Comparison of ENCODE assay signal across 8 cellular contexts in the genomic region with DNA sequence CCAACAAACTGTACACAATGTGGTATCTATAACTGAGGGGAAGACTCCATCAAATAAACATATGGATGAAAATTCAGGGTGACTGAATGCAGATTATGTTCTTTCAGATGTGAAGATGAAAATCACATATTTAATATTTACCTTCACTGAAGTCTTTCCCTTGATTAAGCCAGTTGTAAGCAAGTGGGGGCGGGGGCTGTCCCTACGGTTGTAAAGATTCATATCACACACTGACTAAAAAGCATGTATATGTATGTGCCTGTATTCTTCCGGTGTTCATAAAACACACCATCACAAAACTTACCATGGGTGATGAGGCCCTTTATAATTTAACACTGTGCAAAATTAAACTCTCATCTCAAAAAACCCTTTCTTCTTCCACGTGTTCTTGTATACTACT. TPM values are rescaled to one million over a fixed set of nuclear protein-coding genes. Genes with fewer than 3 reads are reported as not detected.
DNase-seq lines count a peak whose midpoint lies in the region; ATAC-seq and TF ChIP-seq lines count a peak whose summit lies in the region.

No MANE protein-coding gene starts in this region.

- no peak for TF ChIP-seq CTCF in heart right ventricle (IDR thresholded peaks at IDR 0.05)

- no peaks in the 10 kb centered on the region for H3K36me3 ChIP-seq in heart right ventricle
- no peaks in the 10 kb centered on the region for H3K36me3 ChIP-seq in urinary bladder (ENCODE audit: insufficient read depth)

- peaks cover 6% of the 10 kb centered on the region for H3K36me3 Mint-ChIP-seq in activated naive CD8-positive, alpha-beta T cell treated with anti-CD3 and anti-CD28 coated beads, Interleukin-2, amount 10 ng/mL, durations not matched to agents 7 days and 5 days
- no peaks in the 10 kb centered on the region for H3K36me3 Mint-ChIP-seq in natural killer cell treated with Interleukin-12 subunit alpha and Interleukin-12 subunit beta and Interleukin-15 and Interleukin-18, amount 100 ng/mL, for 72 hours

- peaks cover 10% of the 10 kb centered on the region for H3K4me1 Mint-ChIP-seq in activated naive CD8-positive, alpha-beta T cell treated with anti-CD3 and anti-CD28 coated beads, Interleukin-2, amount 10 ng/mL, durations not matched to agents 7 days and 5 days
- H3K4me1 Mint-ChIP-seq in natural killer cell treated with Interleukin-12 subunit alpha and Interleukin-12 subunit beta and Interleukin-15 and Interleukin-18, amount 100 ng/mL, for 72 hours (ENCODE audit: low read depth in 2 of 2) = peaks cover 25 to 41% of the 10 kb centered on the region in 2 donors

- no peak for DNase-seq in heart right ventricle
- no peak for DNase-seq in Right ventricle myocardium superior
- DNase-seq in activated naive CD8-positive, alpha-beta T cell treated with anti-CD3 and anti-CD28 coated beads, Interleukin-2, amount 10 ng/mL, durations not matched to agents 7 days and 5 days = no peak
- no peak for DNase-seq in natural killer cell treated with Interleukin-12 subunit alpha and Interleukin-12 subunit beta and Interleukin-15 and Interleukin-18, amount 100 ng/mL, for 72 hours (ENCODE audit: low spot score)
- DNase-seq in NCI-H69 (lab: John Stamatoyannopoulos, UW) = no peak
- DNase-seq in 8988T = no peak
- DNase-seq in ecto neural progenitor cell (ENCODE audit: low spot score) = no peak

- intact Hi-C loops in heart right ventricle (cut with DNase I) = no loop called here
- intact Hi-C loops in Right ventricle myocardium superior (cut with DNase I) = no loop called here

- H3K27me3 Mint-ChIP-seq in activated naive CD8-positive, alpha-beta T cell treated with anti-CD3 and anti-CD28 coated beads, Interleukin-2, amount 10 ng/mL, durations not matched to agents 7 days and 5 days = no peaks in the 10 kb centered on the region
- H3K27me3 Mint-ChIP-seq in natural killer cell treated with Interleukin-12 subunit alpha and Interleukin-12 subunit beta and Interleukin-15 and Interleukin-18, amount 100 ng/mL, for 72 hours = no peaks in the 10 kb centered on the region

- H3K4me3 ChIP-seq in heart right ventricle (peak overlapping the region in 6 of 10 donors; percentile 77 to 91 (median 79)), urinary bladder (ENCODE audit: low read depth, low read length) (peak overlapping the region; percentile 87)

- no peaks in the 10 kb centered on the region for H3K9me3 Mint-ChIP-seq in activated naive CD8-positive, alpha-beta T cell treated with anti-CD3 and anti-CD28 coated beads, Interleukin-2, amount 10 ng/mL, durations not matched to agents 7 days and 5 days
- no peaks in the 10 kb centered on the region for H3K9me3 Mint-ChIP-seq in natural killer cell treated with Interleukin-12 subunit alpha and Interleukin-12 subunit beta and Interleukin-15 and Interleukin-18, amount 100 ng/mL, for 72 hours

- peaks cover 0 to 6% (median 0%) of the 10 kb centered on the region in 7 donors for H3K27me3 ChIP-seq in heart right ventricle

- H3K4me1 ChIP-seq in heart right ventricle (peaks cover 0 to 21% (median 7%) of the 10 kb centered on the region in 9 donors), urinary bladder (ENCODE audit: insufficient read depth) (no peaks in the 10 kb centered on the region)

- H3K9me3 ChIP-seq in heart right ventricle = no peaks in the 10 kb centered on the region

- H3K4me3 Mint-ChIP-seq in activated naive CD8-positive, alpha-beta T cell treated with anti-CD3 and anti-CD28 coated beads, Interleukin-2, amount 10 ng/mL, durations not matched to agents 7 days and 5 days = peak overlapping the region; percentile 84
- H3K4me3 Mint-ChIP-seq in natural killer cell treated with Interleukin-12 subunit alpha and Interleukin-12 subunit beta and Interleukin-15 and Interleukin-18, amount 100 ng/mL, for 72 hours = peak overlapping the region; percentile 84

- WGBS in heart right ventricle, 2 donors = 54 to 60% methylated on average over 4 of the region's 4 CpGs
- WGBS in urinary bladder = 60% methylated on average over 4 of the region's 4 CpGs

- peak overlapping the region; percentile 77 for H3K27ac Mint-ChIP-seq in activated naive CD8-positive, alpha-beta T cell treated with anti-CD3 and anti-CD28 coated beads, Interleukin-2, amount 10 ng/mL, durations not matched to agents 7 days and 5 days
- peak overlapping the region; percentile 39 to 85 for H3K27ac Mint-ChIP-seq in natural killer cell treated with Interleukin-12 subunit alpha and Interleukin-12 subunit beta and Interleukin-15 and Interleukin-18, amount 100 ng/mL, for 72 hours

- H3K27ac ChIP-seq in heart right ventricle = no peak overlapping the region
- no peak overlapping the region for H3K27ac ChIP-seq in urinary bladder (ENCODE audit: low read depth)

- POLR2A ChIA-PET in activated naive CD8-positive, alpha-beta T cell treated with anti-CD3 and anti-CD28 coated beads, Interleukin-2, amount 10 ng/mL, durations not matched to agents 7 days and 5 days (lab: Charles Lee) = no interaction called here

- ATAC-seq in heart right ventricle = no peak
- ATAC-seq in Right ventricle myocardium superior (ENCODE audit: poor library complexity) = no peak
- ATAC-seq in activated naive CD8-positive, alpha-beta T cell treated with anti-CD3 and anti-CD28 coated beads, Interleukin-2, amount 10 ng/mL, durations not matched to agents 7 days and 5 days (ENCODE audit: low read depth) = no peak
- ATAC-seq in natural killer cell treated with Interleukin-12 subunit alpha and Interleukin-12 subunit beta and Interleukin-15 and Interleukin-18, amount 100 ng/mL, for 72 hours = no peak

RNA-seq across cellular contexts. Expression of a gene that starts 1.3 kb away (rescaled TPM):
- total RNA-seq in heart right ventricle (10 to 100 TPM; 13.1 to 19.3 (median 15.0) TPM), Right ventricle myocardium superior (12.3 TPM), urinary bladder (17.5 TPM)
- polyA plus RNA-seq in heart right ventricle (1 to 10 TPM; 3.9 to 7.1 TPM), urinary bladder (10.1 TPM)
- total RNA-seq in activated naive CD8-positive, alpha-beta T cell treated with anti-CD3 and anti-CD28 coated beads, Interleukin-2, amount 10 ng/mL, durations not matched to agents 7 days and 5 days = 10 to 100 TPM; 17.3 to 20.7 TPM
- total RNA-seq in natural killer cell treated with Interleukin-12 subunit alpha and Interleukin-12 subunit beta and Interleukin-15 and Interleukin-18, amount 100 ng/mL, for 72 hours = 10 to 100 TPM; 21.3 to 28.2 TPM
